Comparison of ENCODE assay signal across 24 cellular contexts in genomic region chr12:2492166-2492705, GRCh38.
"Had no signal": no experiment of that assay in that cellular context is flagged by ENCODE, and none has a peak within 500 bp of the region (broad histone marks: within the 10 kb centered on the region; RNA-seq: fewer than 3 reads in every experiment).

No MANE protein-coding gene starts in this region.

- H3K27ac ChIP-seq: cardiac muscle cell, epithelial cell of prostate, esophagus muscularis mucosa, left lung, neural progenitor cell, pancreas, prostate gland, skin epidermis, tibial artery, upper lobe of left lung, vagina had no signal

- ATAC-seq: effector memory CD8-positive, alpha-beta T cell; left lung; natural killer cell treated with Interleukin-12 subunit alpha and Interleukin-12 subunit beta and Interleukin-15 and Interleukin-18, amount 100 ng/mL, for 72 hours; pancreas had no signal

- H3K36me3 ChIP-seq: left lung, neural progenitor cell, pancreas, prostate gland, upper lobe of left lung, vagina had no signal

- H3K36me3 Mint-ChIP-seq: natural killer cell treated with Interleukin-12 subunit alpha and Interleukin-12 subunit beta and Interleukin-15 and Interleukin-18, amount 100 ng/mL, for 72 hours; neural progenitor cell had no signal

- H3K4me1 ChIP-seq: pancreas, prostate gland had no signal

- H3K9me3 ChIP-seq: esophagus muscularis mucosa, left lung, pancreas, prostate gland, sigmoid colon, tibial artery, upper lobe of left lung, vagina had no signal

- FAIRE-seq: colon, islet of Langerhans, pancreas had no signal

- H3K4me3 Mint-ChIP-seq: dendritic cell treated with granulocyte-macrophage colony-stimulating factor and Interleukin-4, amounts not matched to agents 40 ng/mL and 50 ng/mL, for 4 days; effector memory CD8-positive, alpha-beta T cell; natural killer cell treated with Interleukin-12 subunit alpha and Interleukin-12 subunit beta and Interleukin-15 and Interleukin-18, amount 100 ng/mL, for 72 hours; neural progenitor cell had no signal

- H3K27me3 ChIP-seq: cardiac muscle cell, esophagus muscularis mucosa, left lung, neural progenitor cell, sigmoid colon, tibial artery, upper lobe of left lung, vagina had no signal

- DNase-seq: cerebellar nuclear complex; effector memory CD8-positive, alpha-beta T cell; hippocampal formation; left lung; mammary epithelial cell; midbrain; occipital lobe; pancreas; sigmoid colon; stimulated activated CD4-positive, alpha-beta T cell treated with anti-CD3 and anti-CD28 coated beads, Interleukin-2, amount 100 ng/mL, for 48 hours; stimulated activated naive CD4-positive, alpha-beta T cell treated with Interleukin-2 at 50 U/mL for 16 hours; tibial artery had no signal

- H3K27ac Mint-ChIP-seq: dendritic cell treated with granulocyte-macrophage colony-stimulating factor and Interleukin-4, amounts not matched to agents 40 ng/mL and 50 ng/mL, for 4 days; effector memory CD8-positive, alpha-beta T cell; natural killer cell treated with Interleukin-12 subunit alpha and Interleukin-12 subunit beta and Interleukin-15 and Interleukin-18, amount 100 ng/mL, for 72 hours; neural progenitor cell had no signal

- H3K4me3 ChIP-seq: cardiac muscle cell, esophagus muscularis mucosa, left lung, neural progenitor cell, pancreas, prostate gland, sigmoid colon, skin epidermis, tibial artery, upper lobe of left lung, vagina had no signal

- H3K9me3 Mint-ChIP-seq: dendritic cell treated with granulocyte-macrophage colony-stimulating factor and Interleukin-4, amounts not matched to agents 40 ng/mL and 50 ng/mL, for 4 days; effector memory CD8-positive, alpha-beta T cell; natural killer cell treated with Interleukin-12 subunit alpha and Interleukin-12 subunit beta and Interleukin-15 and Interleukin-18, amount 100 ng/mL, for 72 hours; neural progenitor cell had no signal
